2 cellular contexts compared by ENCODE assay signal in genomic region chr2:238132463-238133450, GRCh38.
A peak's percentile ranks its signal among the peaks of the same experiment; 100 is the strongest.
TF ChIP-seq lines count a peak whose summit lies in the region.

No MANE protein-coding gene starts in this region.

TF ChIP-seq in K562, 482 proteins besides CTCF, POLR2A, EP300 and RAD21:
- TF ChIP-seq PRDM10 (IDR thresholded peaks at IDR 0.05; ENCODE audit: partially characterized antibody) (peak; percentile 8), TGIF2 (CRISPR knock-in tag; IDR thresholded peaks at IDR 0.05) (no peak)

TF ChIP-seq in HepG2, 621 proteins besides CTCF, POLR2A, EP300 and RAD21:
- TF ChIP-seq SP4 (CRISPR knock-in tag; IDR thresholded peaks at IDR 0.05) = no peak
- TF ChIP-seq FOXO4 (CRISPR knock-in tag; conservative IDR thresholded peaks at IDR 0.05) = 0 out of 2 replicates have a peak, but pooled peaks have one; percentile 72
